13 cellular contexts compared by ENCODE assay signal in genomic region chr13:36907801-36908200, GRCh38. TPM values are rescaled to one million over a fixed set of nuclear protein-coding genes. Genes with fewer than 3 reads are reported as not detected.
"Had no signal": no experiment of that assay in that cellular context is flagged by ENCODE, and none has a peak within 500 bp of the region (broad histone marks: within the 10 kb centered on the region; RNA-seq: fewer than 3 reads in every experiment).

No MANE protein-coding gene starts in this region.

- H3K27me3 ChIP-seq: tibial artery, vagina had no signal

- H3K4me1 ChIP-seq: vagina had no signal

- H3K36me3 ChIP-seq: vagina had no signal

- DNase-seq: activated CD4-positive, alpha-beta T cell treated with anti-CD3 and anti-CD28 coated beads, Interleukin-2, amount 10 ng/mL, durations not matched to agents 24 days and 14 days; activated CD8-positive, alpha-beta memory T cell treated with anti-CD3 and anti-CD28 coated beads for 24 hours; activated naive CD4-positive, alpha-beta T cell treated with Interleukin-2 at 50 U/mL for 16 hours; effector CD8-positive, alpha-beta T cell; islet precursor cell; mammary epithelial cell; mucosa of descending colon; natural killer cell; nucleus accumbens; right cardiac atrium; small intestine; tibial artery had no signal

- H3K9me3 ChIP-seq: mucosa of descending colon, tibial artery, vagina had no signal

- H3K4me3 ChIP-seq: mucosa of descending colon, tibial artery, vagina had no signal

- H3K27ac ChIP-seq: tibial artery, vagina had no signal

RNA-seq across cellular contexts. Expression of gene SMAD9, which starts 12.2 kb away (rescaled TPM):
- total RNA-seq: natural killer cell had no signal
